Comparison of ENCODE assay signal across 16 cellular contexts in the genomic region with DNA sequence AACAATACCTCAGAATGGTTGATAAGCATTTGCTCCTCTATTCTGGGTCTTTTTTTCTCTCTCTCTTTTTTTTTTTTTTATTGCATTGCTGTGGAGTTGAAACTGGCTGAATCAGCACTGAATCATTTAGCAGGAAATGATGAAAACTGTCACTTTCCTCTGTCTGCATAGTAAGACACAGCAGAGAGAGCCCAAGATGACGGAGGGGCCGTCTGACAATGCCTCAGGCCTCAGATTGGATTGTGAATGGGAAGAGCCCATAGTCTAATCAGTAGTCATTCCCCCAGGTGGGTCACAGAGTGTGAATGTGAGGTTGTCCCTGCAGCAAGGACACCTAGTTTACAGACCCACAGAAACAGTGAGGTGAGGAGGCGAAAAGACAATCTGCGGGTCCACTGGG.
DNase-seq lines count a peak whose midpoint lies in the region; ATAC-seq and TF ChIP-seq lines count a peak whose summit lies in the region.
"Had no signal": no experiment of that assay in that cellular context is flagged by ENCODE, and none has a peak within 500 bp of the region (broad histone marks: within the 10 kb centered on the region; RNA-seq: fewer than 3 reads in every experiment).

No MANE protein-coding gene starts in this region.

- H3K9me3 ChIP-seq in SJSA1 (replicated peaks) = no peaks in the 10 kb centered on the region
- H3K9me3 ChIP-seq: colonic mucosa, gastrocnemius medialis, psoas muscle had no signal

- DNase-seq in stimulated activated CD4-positive, alpha-beta T cell treated with anti-CD3 and anti-CD28 coated beads, Interleukin-1b, Interleukin-23, amount 100 ng/mL, for 48 hours = peak; percentile 19
- no peak for DNase-seq in stimulated activated CD4-positive, alpha-beta T cell treated with anti-CD3 and anti-CD28 coated beads, Interleukin-12 subunit alpha, Interleukin-12 subunit beta, amount 100 ng/mL, for 4 hours
- DNase-seq in SJSA1 (ENCODE audit: low read depth in 1 of 2, low spot score in 2 of 2) (peak; percentile 51 to 57), fibroblast of mammary gland (ENCODE audit: low read depth) (peak; percentile 20), stromal cell of bone marrow (ENCODE audit: low read depth) (peak; percentile 40), ureter (ENCODE audit: low spot score) (no peak)
- DNase-seq: colonic mucosa; gastrocnemius medialis; left colon; NCI-H1092; psoas muscle; stimulated activated CD4-positive, alpha-beta T cell treated with anti-CD3 and anti-CD28 coated beads, Interleukin-4, amount 100 ng/mL, for 24 hours; stimulated activated naive CD4-positive, alpha-beta T cell; T-helper 9 cell had no signal

- H3K27me3 ChIP-seq in SJSA1 (replicated peaks) = no peaks in the 10 kb centered on the region
- H3K27me3 ChIP-seq: colonic mucosa, gastrocnemius medialis had no signal

- H3K27ac ChIP-seq in SJSA1 = peak overlapping the region; percentile 73
- H3K27ac ChIP-seq: colonic mucosa, gastrocnemius medialis, psoas muscle had no signal

- ATAC-seq in GM21786 (IDR thresholded peaks at IDR 0.05; ENCODE audit: unreplicated experiment) (no peak), HG03354 (IDR thresholded peaks at IDR 0.05; ENCODE audit: poor library complexity, severe bottlenecking, unreplicated experiment) (no peak)
- ATAC-seq: gastrocnemius medialis, left colon, psoas muscle had no signal

- no peak overlapping the region for H3K4me3 ChIP-seq in SJSA1
- no peak overlapping the region for H3K4me3 ChIP-seq in fibroblast of mammary gland (ENCODE audit: control insufficient read depth, low read depth, low read length)
- H3K4me3 ChIP-seq: colonic mucosa, gastrocnemius medialis, psoas muscle had no signal

- peaks cover 52% of the 10 kb centered on the region for H3K4me1 ChIP-seq in SJSA1 (replicated peaks)
- H3K4me1 ChIP-seq: colonic mucosa, gastrocnemius medialis, psoas muscle had no signal

- no peaks in the 10 kb centered on the region for H3K36me3 ChIP-seq in SJSA1
- H3K36me3 ChIP-seq: colonic mucosa, gastrocnemius medialis had no signal

- TF ChIP-seq CTCF in fibroblast of mammary gland (conservative IDR thresholded peaks at IDR 0.05; ENCODE audit: control insufficient read depth, insufficient read depth, low read depth, low read length) = no peak

Comparison
In these comparisons a context has a peak if more than half of its experiments do, and no peak if none do; other contexts are left out.
1. DNase-seq: peak in stimulated activated CD4-positive, alpha-beta T cell treated with anti-CD3 and anti-CD28 coated beads, Interleukin-1b, Interleukin-23, amount 100 ng/mL, for 48 hours (single experiment), SJSA1 (2 of 2), fibroblast of mammary gland (single experiment) and stromal cell of bone marrow (single experiment); none in stimulated activated CD4-positive, alpha-beta T cell treated with anti-CD3 and anti-CD28 coated beads, Interleukin-12 subunit alpha, Interleukin-12 subunit beta, amount 100 ng/mL, for 4 hours (single experiment) and ureter (single experiment).